Comparison of ENCODE assay signal across 20 cellular contexts in genomic region chr9:117187498-117187897, GRCh38.
A peak's percentile ranks its signal among the peaks of the same experiment; 100 is the strongest.
DNase-seq lines count a peak whose midpoint lies in the region; FAIRE-seq and TF ChIP-seq lines count a peak whose summit lies in the region.
"Had no signal": no experiment of that assay in that cellular context is flagged by ENCODE, and none has a peak within 500 bp of the region (broad histone marks: within the 10 kb centered on the region; RNA-seq: fewer than 3 reads in every experiment).

No MANE protein-coding gene starts in this region.

- H3K27me3 Mint-ChIP-seq in activated CD4-positive, alpha-beta T cell treated with anti-CD3 and anti-CD28 coated beads, Interleukin-2, amount 10 ng/mL, durations not matched to agents 24 days and 14 days, result no peaks in the 10 kb centered on the region
- H3K27me3 Mint-ChIP-seq: CD4-positive, alpha-beta T cell had no signal

- TF ChIP-seq CTCF in BE2C (IDR thresholded peaks at IDR 0.05; ENCODE audit: low read depth, low read length), result no peak

- H3K36me3 Mint-ChIP-seq in activated CD4-positive, alpha-beta T cell treated with anti-CD3 and anti-CD28 coated beads, Interleukin-2, amount 10 ng/mL, durations not matched to agents 24 days and 14 days (ENCODE audit: low read depth), result no peaks in the 10 kb centered on the region
- H3K36me3 Mint-ChIP-seq: CD8-positive, alpha-beta T cell had no signal

- no peaks in the 10 kb centered on the region for H3K4me1 Mint-ChIP-seq in activated CD4-positive, alpha-beta T cell treated with anti-CD3 and anti-CD28 coated beads, Interleukin-2, amount 10 ng/mL, durations not matched to agents 24 days and 14 days

- H3K27me3 ChIP-seq in BE2C, result no peaks in the 10 kb centered on the region
- H3K27me3 ChIP-seq: BLaER1 treated with 17β-estradiol and CSF1 and Interleukin-3, amounts not matched to agents 10 nM and 100 nM had no signal

- H3K4me3 ChIP-seq in BE2C (ENCODE audit: low read depth, low read length), result no peak overlapping the region
- H3K4me3 ChIP-seq: BLaER1 treated with 17β-estradiol and CSF1 and Interleukin-3, amounts not matched to agents 10 nM and 100 nM had no signal

- intact Hi-C loops in activated CD4-positive, alpha-beta T cell treated with anti-CD3 and anti-CD28 coated beads, Interleukin-2, amount 10 ng/mL, durations not matched to agents 24 days and 14 days (cut with micrococcal nuclease), result no loop called here

- peak; percentile 6 for FAIRE-seq in H54 (lab: Jason Lieb, UNC)
- FAIRE-seq: A204.1, D721Med, G401.6, GM12891, GM19239 had no signal

- peaks cover 64% of the 10 kb centered on the region for H3K4me1 ChIP-seq in BE2C
- H3K4me1 ChIP-seq: BLaER1 treated with 17β-estradiol and CSF1 and Interleukin-3, amounts not matched to agents 10 nM and 100 nM; Caco-2 had no signal

- peak; percentile 6 for DNase-seq in activated CD4-positive, alpha-beta T cell treated with anti-CD3 and anti-CD28 coated beads, Interleukin-2, amount 10 ng/mL, durations not matched to agents 24 days and 14 days
- no peak for DNase-seq in activated CD4-positive, alpha-beta T cell treated with anti-CD3 and anti-CD28 coated beads, Interleukin-2, amount 50 U/mL, for 1 hour
- DNase-seq in BE2C (peak; percentile 59), H54 (ENCODE audit: insufficient read length, low spot score) (no peak), SIG-M5 (lab: John Stamatoyannopoulos, UW) (no peak), NCI-H774 (lab: John Stamatoyannopoulos, UW) (no peak)
- DNase-seq: 8988T; ACHN; Caco-2; Calu3; CD4-positive, alpha-beta T cell; CD8-positive, alpha-beta T cell; DMS79 treated with DMSO at 0.1 percent for 48 hours; GF-D8 had no signal

- H3K9me3 ChIP-seq in BE2C, result no peaks in the 10 kb centered on the region
- H3K9me3 ChIP-seq: BLaER1 treated with 17β-estradiol and CSF1 and Interleukin-3, amounts not matched to agents 10 nM and 100 nM; Caco-2 had no signal

- H3K4me3 Mint-ChIP-seq in activated CD4-positive, alpha-beta T cell treated with anti-CD3 and anti-CD28 coated beads, Interleukin-2, amount 10 ng/mL, durations not matched to agents 24 days and 14 days, result no peak overlapping the region
- H3K4me3 Mint-ChIP-seq: CD4-positive, alpha-beta T cell; CD8-positive, alpha-beta T cell had no signal

- TF ChIP-seq POLR2A in H54 (IDR thresholded peaks at IDR 0.05; ENCODE audit: low read depth, low read length), result no peak

- H3K9me3 Mint-ChIP-seq in activated CD4-positive, alpha-beta T cell treated with anti-CD3 and anti-CD28 coated beads, Interleukin-2, amount 10 ng/mL, durations not matched to agents 24 days and 14 days, result no peaks in the 10 kb centered on the region
- H3K9me3 Mint-ChIP-seq: CD8-positive, alpha-beta T cell had no signal

- no peak overlapping the region for H3K27ac Mint-ChIP-seq in activated CD4-positive, alpha-beta T cell treated with anti-CD3 and anti-CD28 coated beads, Interleukin-2, amount 10 ng/mL, durations not matched to agents 24 days and 14 days
- H3K27ac Mint-ChIP-seq: CD4-positive, alpha-beta T cell; CD8-positive, alpha-beta T cell had no signal

- H3K36me3 ChIP-seq in BE2C, result no peaks in the 10 kb centered on the region
- H3K36me3 ChIP-seq: BLaER1 treated with 17β-estradiol and CSF1 and Interleukin-3, amounts not matched to agents 10 nM and 100 nM had no signal

Comparison
In these comparisons a context has a peak if more than half of its experiments do, and no peak if none do; other contexts are left out.
1. DNase-seq: peak in activated CD4-positive, alpha-beta T cell treated with anti-CD3 and anti-CD28 coated beads, Interleukin-2, amount 10 ng/mL, durations not matched to agents 24 days and 14 days (single experiment) and BE2C (single experiment); none in activated CD4-positive, alpha-beta T cell treated with anti-CD3 and anti-CD28 coated beads, Interleukin-2, amount 50 U/mL, for 1 hour (single experiment), H54 (single experiment), SIG-M5 (single experiment) and NCI-H774 (single experiment).